ENCODE assay signal across 8 cellular contexts in the genomic region with DNA sequence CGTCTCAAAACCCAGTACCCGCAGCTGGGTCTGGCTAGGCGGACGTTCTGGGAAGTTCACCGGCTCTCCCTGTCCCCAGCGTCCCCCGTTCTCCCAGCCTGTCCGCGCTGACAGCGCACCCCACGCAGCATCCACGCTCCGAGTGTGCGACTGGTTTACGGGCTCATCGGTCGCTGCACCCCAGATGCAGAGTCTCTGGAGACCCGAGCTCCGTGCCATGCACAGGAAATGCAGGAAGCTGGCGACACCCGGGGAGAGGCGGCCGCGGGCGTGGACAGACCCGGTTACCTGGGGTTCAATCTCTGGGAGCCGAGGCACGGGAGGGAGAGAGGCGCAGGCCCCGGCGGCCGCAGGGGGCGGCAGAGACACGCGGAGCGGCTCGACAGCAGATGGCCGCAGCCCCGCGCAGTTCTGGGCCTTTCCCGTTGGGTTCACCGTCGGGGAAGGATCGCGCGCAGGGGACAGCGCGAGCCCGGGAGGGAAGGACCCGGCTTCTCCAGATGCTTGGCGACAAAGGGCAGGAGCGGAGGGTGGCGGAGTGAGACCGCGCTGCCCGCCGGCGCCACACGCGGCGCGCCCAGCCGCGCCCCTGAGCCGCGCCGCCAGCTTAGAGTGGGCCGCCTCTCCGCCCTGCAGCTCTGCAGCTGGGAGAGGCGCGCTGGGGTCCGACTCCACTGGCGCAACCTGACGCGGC. TPM values are rescaled to one million over a fixed set of nuclear protein-coding genes. Genes with fewer than 3 reads are reported as not detected.
A peak's percentile ranks its signal among the peaks of the same experiment; 100 is the strongest.
DNase-seq lines count a peak whose midpoint lies in the region; ATAC-seq and TF ChIP-seq lines count a peak whose summit lies in the region.

No MANE protein-coding gene starts in this region.

- DNase-seq in KBM-7 (peak; percentile 81), SK-N-MC (ENCODE audit: low read depth, low spot score) (no peak), Right ventricle myocardium inferior (ENCODE audit: missing footprints) (peak; percentile 87), upper lobe of left lung (peak; percentile 83 to 96)

- peaks cover 34% of the 10 kb centered on the region for H3K27me3 Mint-ChIP-seq in activated naive CD4-positive, alpha-beta T cell treated with anti-CD3 and anti-CD28 coated beads, Interleukin-2, amount 50 U/mL, for 24 hours

- ATAC-seq in GM21619 (IDR thresholded peaks at IDR 0.05; ENCODE audit: unreplicated experiment) = peak; percentile 71
- ATAC-seq in Right ventricle myocardium inferior = peak; percentile 91
- ATAC-seq in upper lobe of left lung (ENCODE audit: low FRiP score in 2 of 2) = peak; percentile 83 to 94

- in situ Hi-C loops in KBM-7 (cut with MboI; ENCODE audit: low pct_unique_long_range_greater_than_20kb, low sequenced_read_pairs) = no loop called here

- H3K36me3 Mint-ChIP-seq in activated naive CD4-positive, alpha-beta T cell treated with anti-CD3 and anti-CD28 coated beads, Interleukin-2, amount 50 U/mL, for 24 hours = no peaks in the 10 kb centered on the region

- no peaks in the 10 kb centered on the region for H3K9me3 ChIP-seq in DOHH2 (ENCODE audit: control insufficient read depth, insufficient read depth, low read length)
- no peaks in the 10 kb centered on the region for H3K9me3 ChIP-seq in SK-N-MC (ENCODE audit: low read depth, low read length)
- no peaks in the 10 kb centered on the region for H3K9me3 ChIP-seq in parathyroid adenoma (ENCODE audit: control insufficient read depth, low read length)
- no peaks in the 10 kb centered on the region for H3K9me3 ChIP-seq in upper lobe of left lung

- H3F3A ChIP-seq in DOHH2 (ENCODE audit: control insufficient read depth, insufficient read depth) = no peaks in the 10 kb centered on the region

- peaks cover 11% of the 10 kb centered on the region for H3K4me1 Mint-ChIP-seq in activated naive CD4-positive, alpha-beta T cell treated with anti-CD3 and anti-CD28 coated beads, Interleukin-2, amount 50 U/mL, for 24 hours

- peak overlapping the region; percentile 93 for H3K4me3 Mint-ChIP-seq in activated naive CD4-positive, alpha-beta T cell treated with anti-CD3 and anti-CD28 coated beads, Interleukin-2, amount 50 U/mL, for 24 hours

- H3K27ac ChIP-seq in DOHH2 (ENCODE audit: low read depth, low read length) (no peak overlapping the region), SK-N-MC (no peak overlapping the region), parathyroid adenoma (peak overlapping the region; percentile 80), upper lobe of left lung (peak overlapping the region; percentile 84 to 94 (median 89))

- no peak for TF ChIP-seq POLR2A in upper lobe of left lung (IDR thresholded peaks at IDR 0.05)

- peaks cover 63% of the 10 kb centered on the region for H3K27me3 ChIP-seq in DOHH2 (ENCODE audit: control insufficient read depth, low read length)
- no peaks in the 10 kb centered on the region for H3K27me3 ChIP-seq in parathyroid adenoma (ENCODE audit: control insufficient read depth, insufficient read depth, low read length)
- peaks cover 0 to 18% (median 2%) of the 10 kb centered on the region in 4 donors for H3K27me3 ChIP-seq in upper lobe of left lung

- H3K4me1 ChIP-seq in DOHH2 (ENCODE audit: control insufficient read depth, low read length) = peaks cover 4% of the 10 kb centered on the region
- H3K4me1 ChIP-seq in parathyroid adenoma = peaks cover 7% of the 10 kb centered on the region
- H3K4me1 ChIP-seq in upper lobe of left lung = peaks cover 29 to 48% (median 36%) of the 10 kb centered on the region in 4 donors

- intact Hi-C loops in Right ventricle myocardium inferior (cut with DNase I) = loop anchor here (1.0 kb wide), 2 partner anchors 36 to 53 kb away; a partner anchor contains a TSS

- no peaks in the 10 kb centered on the region for H3K9me3 Mint-ChIP-seq in activated naive CD4-positive, alpha-beta T cell treated with anti-CD3 and anti-CD28 coated beads, Interleukin-2, amount 50 U/mL, for 24 hours

- H3K9ac ChIP-seq in SK-N-MC (ENCODE audit: insufficient read length) (peak overlapping the region; percentile 69), parathyroid adenoma (peak overlapping the region; percentile 91)

- H3K9me2 ChIP-seq in DOHH2 (replicated peaks; ENCODE audit: control insufficient read depth, low read length) = no peaks in the 10 kb centered on the region

- TF ChIP-seq EP300 in upper lobe of left lung (IDR thresholded peaks at IDR 0.05) = no peak

- no peak overlapping the region for H3K27ac Mint-ChIP-seq in activated naive CD4-positive, alpha-beta T cell treated with anti-CD3 and anti-CD28 coated beads, Interleukin-2, amount 50 U/mL, for 24 hours

- H3K4me3 ChIP-seq in DOHH2 (ENCODE audit: low read length) (peak overlapping the region; percentile 78), SK-N-MC (peak overlapping the region; percentile 85), parathyroid adenoma (ENCODE audit: low read depth, low read length) (peak overlapping the region; percentile 63), upper lobe of left lung (peak overlapping the region; percentile 58 to 91 (median 86))

- H3K36me3 ChIP-seq in DOHH2 (ENCODE audit: control insufficient read depth, low read length) = no peaks in the 10 kb centered on the region
- no peaks in the 10 kb centered on the region for H3K36me3 ChIP-seq in SK-N-MC (ENCODE audit: insufficient read depth, low read length)
- H3K36me3 ChIP-seq in parathyroid adenoma (ENCODE audit: control insufficient read depth, insufficient read depth, low read length) = no peaks in the 10 kb centered on the region
- peaks cover 0 to 9% (median 6%) of the 10 kb centered on the region in 4 donors for H3K36me3 ChIP-seq in upper lobe of left lung

- peak overlapping the region; percentile 97 for H2AFZ ChIP-seq in parathyroid adenoma

- peak overlapping the region; percentile 83 for H3K4me2 ChIP-seq in DOHH2 (ENCODE audit: low read length)
- peak overlapping the region; percentile 92 for H3K4me2 ChIP-seq in parathyroid adenoma (ENCODE audit: low read length)

- peak; percentile 77 for TF ChIP-seq CTCF in DOHH2 (IDR thresholded peaks at IDR 0.05; ENCODE audit: low read depth, low read length, poor library complexity, severe bottlenecking)
- peak; percentile 92 for TF ChIP-seq CTCF in parathyroid adenoma (IDR thresholded peaks at IDR 0.05)
- peak; percentile 90 to 95 (median 92) for TF ChIP-seq CTCF in upper lobe of left lung (IDR thresholded peaks at IDR 0.05)

- H3K79me2 ChIP-seq in DOHH2 (ENCODE audit: control insufficient read depth, low read length) (no peaks in the 10 kb centered on the region), parathyroid adenoma (no peaks in the 10 kb centered on the region)

- WGBS in upper lobe of left lung, 2 donors = 4 to 6% methylated on average over 23 to 48 of the region's 75 CpGs

- no peaks in the 10 kb centered on the region for H4K20me1 ChIP-seq in DOHH2 (ENCODE audit: control insufficient read depth, insufficient read depth, low read depth, low read length)

RNA-seq across cellular contexts. Expression of a gene that starts 0.6 kb away (rescaled TPM):
- total RNA-seq in Right ventricle myocardium inferior = 5.0 TPM
- 10 to 100 TPM in 5 of 6 donors, 1 to 10 TPM in 1; 7.7 to 27.6 (median 20.0) TPM for total RNA-seq in upper lobe of left lung

RNA-seq across cellular contexts. Expression of a gene that starts 16.8 kb away (rescaled TPM):
- total RNA-seq in Right ventricle myocardium inferior = 0.27 TPM
- total RNA-seq in upper lobe of left lung = 1 to 10 TPM in 1 of 6 donors, under 1 TPM in 4, not detected in 1; 0.30 to 1.0 (median 0.55) TPM

RNA-seq across cellular contexts. Expression of a gene that starts 36.4 kb away (rescaled TPM):
- total RNA-seq in Right ventricle myocardium inferior (0.24 TPM), upper lobe of left lung (1 to 10 TPM in 2 of 6 donors, under 1 TPM in 2, not detected in 2; 0.23 to 1.1 (median 0.66) TPM)

RNA-seq across cellular contexts. Expression of a gene that starts 36.6 kb away (rescaled TPM):
- 1,774 TPM for total RNA-seq in Right ventricle myocardium inferior
- 100 to 1,000 TPM in 3 of 6 donors, 10 to 100 TPM in 3; 44.6 to 327 (median 103) TPM for total RNA-seq in upper lobe of left lung

RNA-seq across cellular contexts. Expression of a gene that starts 43.6 kb away (rescaled TPM):
- total RNA-seq in Right ventricle myocardium inferior = 1.1 TPM
- 1 to 10 TPM in 3 of 6 donors, under 1 TPM in 3; 0.61 to 2.2 (median 0.89) TPM for total RNA-seq in upper lobe of left lung

Comparison
In these comparisons a context has a peak if more than half of its experiments do, and no peak if none do; other contexts are left out.
1. H3K27ac ChIP-seq: peak in parathyroid adenoma (single experiment) and upper lobe of left lung (4 of 4); none in DOHH2 (single experiment) and SK-N-MC (single experiment).
2. Peak in every context shown above with its lines, with median percentiles within 50 percentile points of each other: H3K4me3 ChIP-seq, CTCF ChIP-seq and ATAC-seq.